In genomic region chr2:133062946-133063345, GRCh38 we compare ENCODE assay signal across 28 cellular contexts.
"Had no signal": no experiment of that assay in that cellular context is flagged by ENCODE, and none has a peak within 500 bp of the region (broad histone marks: within the 10 kb centered on the region; RNA-seq: fewer than 3 reads in every experiment).

No MANE protein-coding gene starts in this region.

- H3K27me3 Mint-ChIP-seq: activated CD4-positive, alpha-beta T cell treated with anti-CD3 and anti-CD28 coated beads for 36 hours; activated CD8-positive, alpha-beta memory T cell treated with anti-CD3 and anti-CD28 coated beads, Interleukin-2, amount 10 ng/mL, durations not matched to agents 7 days and 5 days; activated naive CD4-positive, alpha-beta T cell treated with anti-CD3 and anti-CD28 coated beads, Interleukin-2, amount 50 U/mL, for 24 hours; stimulated activated naive CD8-positive, alpha-beta T cell treated with anti-CD3 and anti-CD28 coated beads, Interleukin-15, amount 100 ng/mL, for 72 hours had no signal

- H3K9me3 Mint-ChIP-seq: activated naive CD4-positive, alpha-beta T cell treated with anti-CD3 and anti-CD28 coated beads, Interleukin-2, amount 50 U/mL, for 24 hours; nephron; T-helper 2 cell treated with Interferon-gamma antibody and Interleukin-4, amounts not matched to agents 5 μg/mL and 100 μg/mL, for 36 hours; type B pancreatic cell had no signal

- H3K27ac Mint-ChIP-seq: activated CD4-positive, alpha-beta T cell treated with anti-CD3 and anti-CD28 coated beads for 36 hours; activated CD8-positive, alpha-beta memory T cell treated with anti-CD3 and anti-CD28 coated beads, Interleukin-2, amount 10 ng/mL, durations not matched to agents 7 days and 5 days; activated CD8-positive, alpha-beta T cell treated with anti-CD3 and anti-CD28 coated beads, Interleukin-2, amount 10 ng/mL, durations not matched to agents 7 days and 5 days; activated naive CD4-positive, alpha-beta T cell treated with anti-CD3 and anti-CD28 coated beads, Interleukin-2, amount 50 U/mL, for 24 hours; activated T-helper 2 cell treated with anti-CD3 and anti-CD28 coated beads, Interferon-gamma antibody, Interleukin-2, Interleukin-4, amounts not matched to agents 10 μg/mL and 5 μg/mL and 100 μg/mL, durations not matched to agents 14 hours and 24 hours and 36 hours; nephron; stimulated activated effector memory CD8-positive, alpha-beta T cell treated with anti-CD3 and anti-CD28 coated beads, Interleukin-12 subunit alpha, Interleukin-12 subunit beta, amount 100 ng/mL, for 72 hours; stimulated activated naive CD8-positive, alpha-beta T cell treated with anti-CD3 and anti-CD28 coated beads, Interleukin-15, amount 100 ng/mL, for 72 hours; T-helper 2 cell treated with Interferon-gamma antibody and Interleukin-4, amounts not matched to agents 5 μg/mL and 100 μg/mL, for 36 hours; type B pancreatic cell had no signal

- H3K4me1 ChIP-seq: body of pancreas, foreskin keratinocyte, heart right ventricle, left ventricle myocardium inferior, uterus had no signal

- H3K9me3 ChIP-seq: body of pancreas, heart right ventricle, left ventricle myocardium inferior, mucosa of descending colon, uterus had no signal

- H3K27ac ChIP-seq: body of pancreas, foreskin keratinocyte, heart right ventricle, left ventricle myocardium inferior, skin epidermis, uterus had no signal

- H3K36me3 ChIP-seq: heart right ventricle, left ventricle myocardium inferior, uterus had no signal

- H3K4me3 Mint-ChIP-seq: activated CD4-positive, alpha-beta T cell treated with anti-CD3 and anti-CD28 coated beads for 36 hours; activated CD8-positive, alpha-beta memory T cell treated with anti-CD3 and anti-CD28 coated beads, Interleukin-2, amount 10 ng/mL, durations not matched to agents 7 days and 5 days; activated CD8-positive, alpha-beta T cell treated with anti-CD3 and anti-CD28 coated beads, Interleukin-2, amount 10 ng/mL, durations not matched to agents 7 days and 5 days; activated naive CD4-positive, alpha-beta T cell treated with anti-CD3 and anti-CD28 coated beads, Interleukin-2, amount 50 U/mL, for 24 hours; nephron; stimulated activated effector memory CD8-positive, alpha-beta T cell treated with anti-CD3 and anti-CD28 coated beads, Interleukin-12 subunit alpha, Interleukin-12 subunit beta, amount 100 ng/mL, for 72 hours; stimulated activated naive CD8-positive, alpha-beta T cell treated with anti-CD3 and anti-CD28 coated beads, Interleukin-15, amount 100 ng/mL, for 72 hours; T-helper 2 cell treated with Interferon-gamma antibody and Interleukin-4, amounts not matched to agents 5 μg/mL and 100 μg/mL, for 36 hours; type B pancreatic cell had no signal

- H3K27me3 ChIP-seq: body of pancreas, foreskin keratinocyte, heart right ventricle, uterus had no signal

- H3K36me3 Mint-ChIP-seq: activated CD8-positive, alpha-beta memory T cell treated with anti-CD3 and anti-CD28 coated beads, Interleukin-2, amount 10 ng/mL, durations not matched to agents 7 days and 5 days; activated naive CD4-positive, alpha-beta T cell treated with anti-CD3 and anti-CD28 coated beads, Interleukin-2, amount 50 U/mL, for 24 hours; stimulated activated effector memory CD8-positive, alpha-beta T cell treated with anti-CD3 and anti-CD28 coated beads, Interleukin-12 subunit alpha, Interleukin-12 subunit beta, amount 100 ng/mL, for 72 hours; type B pancreatic cell had no signal

- H3K4me1 Mint-ChIP-seq: activated CD4-positive, alpha-beta T cell treated with anti-CD3 and anti-CD28 coated beads for 36 hours; activated CD8-positive, alpha-beta memory T cell treated with anti-CD3 and anti-CD28 coated beads, Interleukin-2, amount 10 ng/mL, durations not matched to agents 7 days and 5 days; activated naive CD4-positive, alpha-beta T cell treated with anti-CD3 and anti-CD28 coated beads, Interleukin-2, amount 50 U/mL, for 24 hours; nephron; stimulated activated effector memory CD8-positive, alpha-beta T cell treated with anti-CD3 and anti-CD28 coated beads, Interleukin-12 subunit alpha, Interleukin-12 subunit beta, amount 100 ng/mL, for 72 hours; stimulated activated naive CD8-positive, alpha-beta T cell treated with anti-CD3 and anti-CD28 coated beads, Interleukin-15, amount 100 ng/mL, for 72 hours had no signal

- FAIRE-seq: colon had no signal

- H3K4me3 ChIP-seq: body of pancreas, heart right ventricle, left ventricle myocardium inferior, lung, mucosa of descending colon, skin epidermis, uterus had no signal

- DNase-seq: activated CD4-positive, alpha-beta T cell treated with anti-CD3 and anti-CD28 coated beads for 36 hours; activated CD4-positive, CD25-positive, alpha-beta regulatory T cell; activated CD8-positive, alpha-beta memory T cell treated with anti-CD3 and anti-CD28 coated beads, Interleukin-2, amount 10 ng/mL, durations not matched to agents 7 days and 5 days; activated CD8-positive, alpha-beta T cell treated with anti-CD3 and anti-CD28 coated beads, Interleukin-2, amount 10 ng/mL, durations not matched to agents 7 days and 5 days; activated T-cell treated with anti-CD3 and anti-CD28 coated beads, Interleukin-2, amount 50 U/mL, for 48 hours; anterior cingulate cortex; body of pancreas; dermis blood vessel endothelial cell; effector CD4-positive, alpha-beta T cell; foreskin keratinocyte; heart right ventricle; left ventricle myocardium inferior; mucosa of descending colon; stimulated activated CD4-positive, alpha-beta T cell treated with anti-CD3 and anti-CD28 coated beads, Interleukin-12 subunit alpha, Interleukin-12 subunit beta, amount 100 ng/mL, for 4 hours; stimulated activated CD4-positive, alpha-beta T cell treated with anti-CD3 and anti-CD28 coated beads, Interleukin-4, amount 100 ng/mL, for 1 hour; stimulated activated naive CD8-positive, alpha-beta T cell treated with anti-CD3 and anti-CD28 coated beads, Interleukin-15, amount 100 ng/mL, for 72 hours; substantia nigra; uterus had no signal

- ATAC-seq: activated CD4-positive, alpha-beta T cell treated with anti-CD3 and anti-CD28 coated beads for 36 hours; activated CD8-positive, alpha-beta memory T cell treated with anti-CD3 and anti-CD28 coated beads, Interleukin-2, amount 10 ng/mL, durations not matched to agents 7 days and 5 days; activated CD8-positive, alpha-beta T cell treated with anti-CD3 and anti-CD28 coated beads, Interleukin-2, amount 10 ng/mL, durations not matched to agents 7 days and 5 days; body of pancreas; foreskin keratinocyte; heart right ventricle; mucosa of descending colon; sciatic nerve; stimulated activated effector memory CD8-positive, alpha-beta T cell treated with anti-CD3 and anti-CD28 coated beads, Interleukin-12 subunit alpha, Interleukin-12 subunit beta, amount 100 ng/mL, for 72 hours; stimulated activated naive CD8-positive, alpha-beta T cell treated with anti-CD3 and anti-CD28 coated beads, Interleukin-15, amount 100 ng/mL, for 72 hours had no signal
